In genomic region chr12:50599366-50600095, GRCh38 we compare ENCODE assay signal across 24 cellular contexts.
DNase-seq lines count a peak whose midpoint lies in the region; TF ChIP-seq lines count a peak whose summit lies in the region.
"Had no signal": no experiment of that assay in that cellular context is flagged by ENCODE, and none has a peak within 500 bp of the region (broad histone marks: within the 10 kb centered on the region; RNA-seq: fewer than 3 reads in every experiment).

No MANE protein-coding gene starts in this region.

- no peak for TF ChIP-seq CTCF in dorsolateral prefrontal cortex (IDR thresholded peaks at IDR 0.05 in 54 of 56, conservative IDR thresholded peaks at IDR 0.05 in 2 of 56; ENCODE audit: low read depth in 1 of 56, partially characterized antibody in 56 of 56)

- peaks cover 2% of the 10 kb centered on the region for H3K36me3 Mint-ChIP-seq in activated naive CD4-positive, alpha-beta T cell treated with anti-CD3 and anti-CD28 coated beads for 36 hours (ENCODE audit: low read depth)
- peaks cover 9% of the 10 kb centered on the region for H3K36me3 Mint-ChIP-seq in activated naive CD4-positive, alpha-beta T cell treated with anti-CD3 and anti-CD28 coated beads, Interleukin-2, amount 10 ng/mL, durations not matched to agents 7 days and 5 days
- peaks cover 0 to 7% of the 10 kb centered on the region in 2 donors for H3K36me3 Mint-ChIP-seq in CD4-positive, alpha-beta memory T cell

- no peaks in the 10 kb centered on the region for H3K9me3 ChIP-seq in SK-N-MC (ENCODE audit: low read depth, low read length)
- H3K9me3 ChIP-seq in CD4-positive, alpha-beta memory T cell (ENCODE audit: control insufficient read depth in 1 of 2, low read length in 2 of 2), result no peaks in the 10 kb centered on the region
- H3K9me3 ChIP-seq: A549, adrenal gland, BE2C, left lung, tibial artery had no signal

- H3K27ac ChIP-seq in SK-N-MC, result peak overlapping the region; percentile 12; the same call in 1 of the 2 replicates
- peak overlapping the region in 56 of 59 donors; percentile 1 to 85 (median 64) for H3K27ac ChIP-seq in dorsolateral prefrontal cortex
- peak overlapping the region; percentile 67 for H3K27ac ChIP-seq in substantia nigra (ENCODE audit: low read depth, low read length, poor library complexity, severe bottlenecking)
- no peak overlapping the region for H3K27ac ChIP-seq in CD4-positive, alpha-beta memory T cell (ENCODE audit: low read depth, low read length)
- H3K27ac ChIP-seq: A549, epithelial cell of prostate, tibial artery had no signal

- H3K27ac Mint-ChIP-seq in activated naive CD4-positive, alpha-beta T cell treated with anti-CD3 and anti-CD28 coated beads for 36 hours, result peak overlapping the region; percentile 72
- H3K27ac Mint-ChIP-seq in activated naive CD4-positive, alpha-beta T cell treated with anti-CD3 and anti-CD28 coated beads, Interleukin-2, amount 10 ng/mL, durations not matched to agents 7 days and 5 days, result no peak overlapping the region
- peak overlapping the region in 2 of 7 donors; percentile 32 to 82 for H3K27ac Mint-ChIP-seq in CD4-positive, alpha-beta memory T cell
- H3K27ac Mint-ChIP-seq: activated T-helper 17 cell treated with anti-CD3 and anti-CD28 coated beads, Interleukin-2, amount 50 U/mL, for 72 hours; dendritic cell treated with granulocyte-macrophage colony-stimulating factor and Interleukin-4, amounts not matched to agents 40 ng/mL and 50 ng/mL, for 4 days had no signal

- H3K36me3 ChIP-seq in SK-N-MC (ENCODE audit: insufficient read depth, low read length), result no peaks in the 10 kb centered on the region
- no peaks in the 10 kb centered on the region for H3K36me3 ChIP-seq in CD4-positive, alpha-beta memory T cell (ENCODE audit: insufficient read depth, low read length)
- H3K36me3 ChIP-seq: adrenal gland, BE2C, left lung, tibial artery had no signal

- no peak overlapping the region for H3K9ac ChIP-seq in SK-N-MC (ENCODE audit: insufficient read length)

- H3K4me3 ChIP-seq in SK-N-MC (no peak overlapping the region), dorsolateral prefrontal cortex (no peak overlapping the region)
- no peak overlapping the region for H3K4me3 ChIP-seq in CD4-positive, alpha-beta memory T cell (ENCODE audit: low read length in 2 of 2)
- H3K4me3 ChIP-seq: A549, adrenal gland, left lung, skin epidermis, tibial artery had no signal

- no peaks in the 10 kb centered on the region for H3K27me3 ChIP-seq in dorsolateral prefrontal cortex
- no peaks in the 10 kb centered on the region for H3K27me3 ChIP-seq in CD4-positive, alpha-beta memory T cell (ENCODE audit: insufficient read depth, low read length)
- H3K27me3 ChIP-seq: adrenal gland, BE2C, left lung, tibial artery had no signal

- POLR2A ChIA-PET in CD4-positive, alpha-beta memory T cell (lab: Charles Lee; ENCODE audit: partially characterized antibody), result interaction anchor here (0.7 kb wide), 1 partner anchor 695 kb away, joined by 3 read pairs; no protein-coding TSS in a partner anchor

- CTCF ChIA-PET in activated naive CD4-positive, alpha-beta T cell treated with anti-CD3 and anti-CD28 coated beads for 36 hours (lab: Charles Lee), result interaction anchor here (0.6 to 1.0 kb wide), 4 partner anchors 57 to 136 kb away, joined by 3 to 4 read pairs (median 3); partner anchors contain the start of gene DIP2B
- CTCF ChIA-PET in activated naive CD4-positive, alpha-beta T cell treated with anti-CD3 and anti-CD28 coated beads, Interleukin-2, amount 10 ng/mL, durations not matched to agents 7 days and 5 days (lab: Charles Lee), result interaction anchor here (0.9 kb wide), 1 partner anchor 55 kb away, joined by 3 read pairs; no protein-coding TSS in a partner anchor
- CTCF ChIA-PET in CD4-positive, alpha-beta memory T cell (lab: Charles Lee; ENCODE audit: partially characterized antibody), result interaction anchor here (0.6 to 2.2 kb wide), 4 partner anchors 36 to 95 kb away, joined by 3 to 5 read pairs (median 4); partner anchors contain the start of gene DIP2B

- intact Hi-C loops in activated naive CD4-positive, alpha-beta T cell treated with anti-CD3 and anti-CD28 coated beads for 36 hours (cut with micrococcal nuclease), result no loop called here
- intact Hi-C loops in dorsolateral prefrontal cortex (cut with DNase I), result no loop called here
- intact Hi-C loops in CD4-positive, alpha-beta memory T cell (cut with micrococcal nuclease), result no loop called here

- no peak for DNase-seq in activated naive CD4-positive, alpha-beta T cell treated with anti-CD3 and anti-CD28 coated beads for 36 hours
- DNase-seq in activated naive CD4-positive, alpha-beta T cell treated with anti-CD3 and anti-CD28 coated beads, Interleukin-2, amount 10 ng/mL, durations not matched to agents 7 days and 5 days, result no peak
- no peak for DNase-seq in SK-N-MC (ENCODE audit: low read depth, low spot score)
- no peak for DNase-seq in dorsolateral prefrontal cortex
- no peak for DNase-seq in substantia nigra (lab: John Stamatoyannopoulos, UW)
- no peak for DNase-seq in CD4-positive, alpha-beta memory T cell
- no peak for DNase-seq in activated CD4-positive, CD25-positive, alpha-beta regulatory T cell (lab: John Stamatoyannopoulos, UW)
- DNase-seq in NOMO-1 treated with dmso at 0.1 percent for 144 hours (lab: John Stamatoyannopoulos, UW; ENCODE audit: unreplicated experiment), result no peak
- DNase-seq: activated CD4-positive, alpha-beta T cell treated with anti-CD3 and anti-CD28 coated beads for 1 hour; adrenal gland; BE2C; DND-41; left lung; NCI-H1092 treated with DMSO at 0.1 percent for 48 hours; NCI-H2029 treated with DMSO at 0.1 percent for 48 hours; Right ventricle myocardium superior; stimulated activated CD4-positive, alpha-beta T cell treated with anti-CD3 and anti-CD28 coated beads, Interleukin-2, amount 100 ng/mL, for 48 hours; stimulated activated naive CD4-positive, alpha-beta T cell; tibial artery had no signal

- H3K27me3 Mint-ChIP-seq in activated naive CD4-positive, alpha-beta T cell treated with anti-CD3 and anti-CD28 coated beads for 36 hours (ENCODE audit: low read depth), result no peaks in the 10 kb centered on the region
- H3K27me3 Mint-ChIP-seq in activated naive CD4-positive, alpha-beta T cell treated with anti-CD3 and anti-CD28 coated beads, Interleukin-2, amount 10 ng/mL, durations not matched to agents 7 days and 5 days, result no peaks in the 10 kb centered on the region
- no peaks in the 10 kb centered on the region for H3K27me3 Mint-ChIP-seq in CD4-positive, alpha-beta memory T cell
- H3K27me3 Mint-ChIP-seq: activated T-helper 17 cell treated with anti-CD3 and anti-CD28 coated beads, Interleukin-2, amount 50 U/mL, for 72 hours; dendritic cell treated with granulocyte-macrophage colony-stimulating factor and Interleukin-4, amounts not matched to agents 40 ng/mL and 50 ng/mL, for 4 days had no signal

- H3K9me3 Mint-ChIP-seq in activated naive CD4-positive, alpha-beta T cell treated with anti-CD3 and anti-CD28 coated beads for 36 hours, result no peaks in the 10 kb centered on the region
- no peaks in the 10 kb centered on the region for H3K9me3 Mint-ChIP-seq in activated naive CD4-positive, alpha-beta T cell treated with anti-CD3 and anti-CD28 coated beads, Interleukin-2, amount 10 ng/mL, durations not matched to agents 7 days and 5 days
- H3K9me3 Mint-ChIP-seq in CD4-positive, alpha-beta memory T cell, result no peaks in the 10 kb centered on the region
- H3K9me3 Mint-ChIP-seq: activated T-helper 17 cell treated with anti-CD3 and anti-CD28 coated beads, Interleukin-2, amount 50 U/mL, for 72 hours; dendritic cell treated with granulocyte-macrophage colony-stimulating factor and Interleukin-4, amounts not matched to agents 40 ng/mL and 50 ng/mL, for 4 days had no signal

- H3K4me1 ChIP-seq in CD4-positive, alpha-beta memory T cell (ENCODE audit: insufficient read depth, low read length), result peaks cover 22% of the 10 kb centered on the region

- H3K4me1 Mint-ChIP-seq in activated naive CD4-positive, alpha-beta T cell treated with anti-CD3 and anti-CD28 coated beads for 36 hours (ENCODE audit: low read depth), result peaks cover 41% of the 10 kb centered on the region
- H3K4me1 Mint-ChIP-seq in activated naive CD4-positive, alpha-beta T cell treated with anti-CD3 and anti-CD28 coated beads, Interleukin-2, amount 10 ng/mL, durations not matched to agents 7 days and 5 days, result peaks cover 29% of the 10 kb centered on the region
- peaks cover 32 to 54% (median 41%) of the 10 kb centered on the region in 4 donors for H3K4me1 Mint-ChIP-seq in CD4-positive, alpha-beta memory T cell

- H3K4me3 Mint-ChIP-seq in activated naive CD4-positive, alpha-beta T cell treated with anti-CD3 and anti-CD28 coated beads for 36 hours, result no peak overlapping the region
- H3K4me3 Mint-ChIP-seq in activated naive CD4-positive, alpha-beta T cell treated with anti-CD3 and anti-CD28 coated beads, Interleukin-2, amount 10 ng/mL, durations not matched to agents 7 days and 5 days, result no peak overlapping the region
- H3K4me3 Mint-ChIP-seq in CD4-positive, alpha-beta memory T cell, result peak overlapping the region in 2 of 8 donors; percentile 21 to 41
- H3K4me3 Mint-ChIP-seq: activated T-helper 17 cell treated with anti-CD3 and anti-CD28 coated beads, Interleukin-2, amount 50 U/mL, for 72 hours; dendritic cell treated with granulocyte-macrophage colony-stimulating factor and Interleukin-4, amounts not matched to agents 40 ng/mL and 50 ng/mL, for 4 days had no signal
